8 cellular contexts compared by ENCODE assay signal in genomic region chr1:145960468-145961108, GRCh38. TPM values are rescaled to one million over a fixed set of nuclear protein-coding genes. Genes with fewer than 3 reads are reported as not detected.
DNase-seq lines count a peak whose midpoint lies in the region; ATAC-seq lines count a peak whose summit lies in the region.

No MANE protein-coding gene starts in this region.

- in situ Hi-C loops in HAP-1 (cut with MboI; ENCODE audit: low sequenced_read_pairs) = loop anchor here (5.0 kb wide), 1 partner anchor 33 kb away; the partner anchor contains the start of gene RBM8A

- peak; percentile 54 for ATAC-seq in Right ventricle myocardium superior (ENCODE audit: poor library complexity)

- H3K27me3 ChIP-seq in HAP-1 (ENCODE audit: low read depth) = no peaks in the 10 kb centered on the region

- H3K4me3 ChIP-seq in HAP-1 = peak overlapping the region; percentile 48

- peaks cover 55% of the 10 kb centered on the region for H3K4me1 Mint-ChIP-seq in activated naive CD8-positive, alpha-beta T cell treated with anti-CD3 and anti-CD28 coated beads for 36 hours

- no peaks in the 10 kb centered on the region for H3K9me3 Mint-ChIP-seq in activated naive CD8-positive, alpha-beta T cell treated with anti-CD3 and anti-CD28 coated beads for 36 hours

- intact Hi-C loops in Right ventricle myocardium superior (cut with DNase I) = no loop called here

- H3K4me3 Mint-ChIP-seq in activated naive CD8-positive, alpha-beta T cell treated with anti-CD3 and anti-CD28 coated beads for 36 hours = peak overlapping the region; percentile 89

- H3K27ac Mint-ChIP-seq in activated naive CD8-positive, alpha-beta T cell treated with anti-CD3 and anti-CD28 coated beads for 36 hours = peak overlapping the region; percentile 89

- peaks cover 46% of the 10 kb centered on the region for H3K4me1 ChIP-seq in HAP-1

- no peaks in the 10 kb centered on the region for H3K9me3 ChIP-seq in HAP-1

- no peaks in the 10 kb centered on the region for H3K27me3 Mint-ChIP-seq in activated naive CD8-positive, alpha-beta T cell treated with anti-CD3 and anti-CD28 coated beads for 36 hours

- peak; percentile 62 for DNase-seq in AG20443 (ENCODE audit: low spot score)
- peak; percentile 71 to 92 for DNase-seq in HAP-1 (ENCODE audit: low spot score in 2 of 2)
- peak; percentile 34 for DNase-seq in OCI-M2 (lab: John Stamatoyannopoulos, UW; ENCODE audit: unreplicated experiment)
- DNase-seq in activated naive CD8-positive, alpha-beta T cell treated with anti-CD3 and anti-CD28 coated beads for 36 hours = peak; percentile 72
- DNase-seq in Right ventricle myocardium superior = peak; percentile 89
- peak in 51 of 56 donors; percentile 15 to 81 (median 65) for DNase-seq in nucleus accumbens (lab: John Stamatoyannopoulos, UW)
- no peak for DNase-seq in NK-92 treated with Interleukin-12 subunit alpha and Interleukin-12 subunit beta, amount 100 ng/mL, for 24 hours (lab: John Stamatoyannopoulos, UW)
- DNase-seq in middle frontal gyrus (ENCODE audit: extremely low spot score, low spot score) = no peak

- H3K36me3 Mint-ChIP-seq in activated naive CD8-positive, alpha-beta T cell treated with anti-CD3 and anti-CD28 coated beads for 36 hours = peaks cover 16% of the 10 kb centered on the region

- H3K36me3 ChIP-seq in HAP-1 (replicated peaks) = no peaks in the 10 kb centered on the region

RNA-seq across cellular contexts. Expression of gene LIX1L, which starts 2.8 kb away (rescaled TPM):
- 10 to 100 TPM; 37.6 to 38.3 TPM for total RNA-seq in activated naive CD8-positive, alpha-beta T cell treated with anti-CD3 and anti-CD28 coated beads for 36 hours
- 22.9 TPM for total RNA-seq in Right ventricle myocardium superior

RNA-seq across cellular contexts. Expression of gene ANKRD34A, which starts 3.8 kb away (rescaled TPM):
- 10 to 100 TPM in 1 of 2 experiments, 1 to 10 TPM in 1; 9.3 to 10.3 TPM for total RNA-seq in activated naive CD8-positive, alpha-beta T cell treated with anti-CD3 and anti-CD28 coated beads for 36 hours
- 0.59 TPM for total RNA-seq in Right ventricle myocardium superior

RNA-seq across cellular contexts. Expression of gene POLR3GL, which starts 3.9 kb away (rescaled TPM):
- total RNA-seq in activated naive CD8-positive, alpha-beta T cell treated with anti-CD3 and anti-CD28 coated beads for 36 hours = 10 to 100 TPM; 21.1 to 21.9 TPM
- total RNA-seq in Right ventricle myocardium superior = 49.2 TPM

RNA-seq across cellular contexts. Expression of gene RBM8A, which starts 33.3 kb away (rescaled TPM):
- 100 to 1,000 TPM; 345 to 349 TPM for total RNA-seq in activated naive CD8-positive, alpha-beta T cell treated with anti-CD3 and anti-CD28 coated beads for 36 hours
- total RNA-seq in Right ventricle myocardium superior = 57.9 TPM

RNA-seq across cellular contexts. Expression of gene TXNIP, which starts 35.8 kb away (rescaled TPM):
- 100 to 1,000 TPM; 228 to 231 TPM for total RNA-seq in activated naive CD8-positive, alpha-beta T cell treated with anti-CD3 and anti-CD28 coated beads for 36 hours
- 980 TPM for total RNA-seq in Right ventricle myocardium superior

Comparison
In these comparisons a context has a peak if more than half of its experiments do, and no peak if none do; other contexts are left out.
1. DNase-seq: peak in AG20443 (single experiment), HAP-1 (2 of 2), OCI-M2 (single experiment), activated naive CD8-positive, alpha-beta T cell treated with anti-CD3 and anti-CD28 coated beads for 36 hours (single experiment), Right ventricle myocardium superior (single experiment) and nucleus accumbens (51 of 56); none in NK-92 treated with Interleukin-12 subunit alpha and Interleukin-12 subunit beta, amount 100 ng/mL, for 24 hours (single experiment) and middle frontal gyrus (single experiment).